1 cellular context compared by ENCODE assay signal in the genomic region with DNA sequence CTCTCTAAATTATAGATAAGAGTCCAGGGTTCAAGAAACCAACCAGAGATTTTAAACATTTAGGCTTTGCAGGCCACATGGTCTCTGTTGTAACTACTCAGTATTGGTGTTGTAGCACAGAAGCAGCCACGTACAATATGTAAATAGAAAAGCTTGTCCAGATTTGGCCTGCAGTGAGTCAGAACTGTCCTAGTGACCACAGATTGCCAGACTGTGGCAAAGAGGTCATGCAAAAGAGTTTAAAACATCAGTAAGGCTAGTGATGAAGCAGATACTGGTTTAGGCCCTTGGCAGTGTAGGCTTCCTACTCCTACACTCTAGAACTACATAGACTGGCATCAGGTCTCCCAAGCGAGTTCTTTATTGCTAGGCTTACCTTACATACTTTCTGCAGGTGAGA.
TF ChIP-seq lines count a peak whose summit lies in the region.

No MANE protein-coding gene starts in this region.

TF ChIP-seq in IMR-90, 13 proteins besides CTCF, POLR2A, EP300 and RAD21 (continued from another document):
- no peak for TF ChIP-seq MAFK (IDR thresholded peaks at IDR 0.05; ENCODE audit: low read depth, low read length)
- TF ChIP-seq SMC3 (IDR thresholded peaks at IDR 0.05; ENCODE audit: low read depth, low read length): no peak
